8 cellular contexts compared by ENCODE assay signal in genomic region chr4:153084939-153085630, GRCh38.
A peak's percentile ranks its signal among the peaks of the same experiment; 100 is the strongest.
DNase-seq lines count a peak whose midpoint lies in the region; ATAC-seq and TF ChIP-seq lines count a peak whose summit lies in the region.

No MANE protein-coding gene starts in this region.

- no peaks in the 10 kb centered on the region for H3K9me3 ChIP-seq in lower lobe of right lung

- peak; percentile 65 for ATAC-seq in HG02885 (IDR thresholded peaks at IDR 0.05; ENCODE audit: poor library complexity, unreplicated experiment)
- ATAC-seq in lower lobe of right lung: peak; percentile 85 to 86

- peak; percentile 98 for TF ChIP-seq CTCF in lower lobe of right lung (IDR thresholded peaks at IDR 0.05)

- H3K4me3 Mint-ChIP-seq in activated CD4-positive, alpha-beta memory T cell treated with anti-CD3 and anti-CD28 coated beads, Interleukin-2, amount 10 ng/mL, durations not matched to agents 7 days and 5 days: no peak overlapping the region

- DNase-seq in NCI-H510A treated with DMSO at 0.1 percent for 48 hours (lab: John Stamatoyannopoulos, UW) (peak; percentile 13), NCI-H510A (lab: John Stamatoyannopoulos, UW) (no peak), NCI-H69 (lab: John Stamatoyannopoulos, UW) (peak; percentile 58), dermis blood vessel endothelial cell (peak; percentile 82), lower lobe of right lung (peak; percentile 86)
- peak; percentile 76 for DNase-seq in activated CD4-positive, alpha-beta memory T cell treated with anti-CD3 and anti-CD28 coated beads, Interleukin-2, amount 10 ng/mL, durations not matched to agents 7 days and 5 days
- DNase-seq in stimulated activated CD8-positive, alpha-beta memory T cell treated with anti-CD3 and anti-CD28 coated beads, Interleukin-12 subunit alpha, Interleukin-12 subunit beta, amount 100 ng/mL, for 4 hours (ENCODE audit: low read depth): peak; percentile 67

- H3K9me3 Mint-ChIP-seq in activated CD4-positive, alpha-beta memory T cell treated with anti-CD3 and anti-CD28 coated beads, Interleukin-2, amount 10 ng/mL, durations not matched to agents 7 days and 5 days: no peaks in the 10 kb centered on the region

- no peak overlapping the region for H3K4me3 ChIP-seq in lower lobe of right lung

- H3K27me3 Mint-ChIP-seq in activated CD4-positive, alpha-beta memory T cell treated with anti-CD3 and anti-CD28 coated beads, Interleukin-2, amount 10 ng/mL, durations not matched to agents 7 days and 5 days: peaks cover 53% of the 10 kb centered on the region

- POLR2A ChIA-PET in activated CD4-positive, alpha-beta memory T cell treated with anti-CD3 and anti-CD28 coated beads, Interleukin-2, amount 10 ng/mL, durations not matched to agents 7 days and 5 days (lab: Charles Lee): interaction anchor here (1.5 to 1.6 kb wide), 2 partner anchors 19 to 43 kb away, joined by 3 to 7 read pairs; no protein-coding TSS in a partner anchor

- CTCF ChIA-PET in activated CD4-positive, alpha-beta memory T cell treated with anti-CD3 and anti-CD28 coated beads, Interleukin-2, amount 10 ng/mL, durations not matched to agents 7 days and 5 days (lab: Charles Lee): interaction anchor here (0.9 to 8.9 kb wide), 12 partner anchors 10 to 559 kb away, joined by 3 to 248 read pairs (median 6); no protein-coding TSS in a partner anchor

- H3K4me1 Mint-ChIP-seq in activated CD4-positive, alpha-beta memory T cell treated with anti-CD3 and anti-CD28 coated beads, Interleukin-2, amount 10 ng/mL, durations not matched to agents 7 days and 5 days: peaks cover 22% of the 10 kb centered on the region

- intact Hi-C loops in lower lobe of right lung (cut with DNase I): loop anchor here (10.0 kb wide), 1 partner anchor 240 kb away; no protein-coding TSS in a partner anchor

- H3K27me3 ChIP-seq in lower lobe of right lung (ENCODE audit: low read depth): no peaks in the 10 kb centered on the region

- H3K36me3 Mint-ChIP-seq in activated CD4-positive, alpha-beta memory T cell treated with anti-CD3 and anti-CD28 coated beads, Interleukin-2, amount 10 ng/mL, durations not matched to agents 7 days and 5 days (ENCODE audit: low read depth): no peaks in the 10 kb centered on the region

- no peak overlapping the region for H3K27ac ChIP-seq in lower lobe of right lung

- peaks cover 22% of the 10 kb centered on the region for H3K4me1 ChIP-seq in lower lobe of right lung

- no peak overlapping the region for H3K27ac Mint-ChIP-seq in activated CD4-positive, alpha-beta memory T cell treated with anti-CD3 and anti-CD28 coated beads, Interleukin-2, amount 10 ng/mL, durations not matched to agents 7 days and 5 days

- H3K36me3 ChIP-seq in lower lobe of right lung: no peaks in the 10 kb centered on the region
